Comparison of ENCODE assay signal across 20 cellular contexts in genomic region chr10:89064764-89065163, GRCh38.
DNase-seq lines count a peak whose midpoint lies in the region; ATAC-seq and TF ChIP-seq lines count a peak whose summit lies in the region.
"Had no signal": no experiment of that assay in that cellular context is flagged by ENCODE, and none has a peak within 500 bp of the region (broad histone marks: within the 10 kb centered on the region; RNA-seq: fewer than 3 reads in every experiment).

No MANE protein-coding gene starts in this region.

- in situ Hi-C loops in gastrocnemius medialis (cut with MboI; ENCODE audit: low sequenced_read_pairs in 4 of 4) = no loop called here

- H3K9me3 ChIP-seq in esophagus muscularis mucosa (no peaks in the 10 kb centered on the region), right atrium auricular region (no peaks in the 10 kb centered on the region), gastrocnemius medialis (no peaks in the 10 kb centered on the region)
- H3K9me3 ChIP-seq: SJCRH30 had no signal

- H3K4me3 ChIP-seq in AG10803 (ENCODE audit: low read length) = no peak overlapping the region
- H3K4me3 ChIP-seq in esophagus muscularis mucosa = peak overlapping the region in 1 of 4 donors; percentile 9
- no peak overlapping the region for H3K4me3 ChIP-seq in right atrium auricular region
- H3K4me3 ChIP-seq in gastrocnemius medialis = no peak overlapping the region
- H3K4me3 ChIP-seq: GM12878, SJCRH30 had no signal

- peak overlapping the region; percentile 55 to 66 (median 58) for H3K27ac ChIP-seq in esophagus muscularis mucosa (replicated peaks in 1 of 4)
- H3K27ac ChIP-seq in right atrium auricular region = peak overlapping the region; percentile 5 to 8
- H3K27ac ChIP-seq in gastrocnemius medialis = peak overlapping the region in 3 of 4 donors; percentile 7 to 23 (median 16)
- H3K27ac ChIP-seq: C4-2B, SJCRH30, VCaP had no signal

- peak; percentile 31 for DNase-seq in AG10803 (ENCODE audit: low read depth)
- no peak for DNase-seq in esophagus muscularis mucosa (ENCODE audit: extremely low spot score)
- DNase-seq in right atrium auricular region (ENCODE audit: low spot score) = no peak
- DNase-seq in gastrocnemius medialis = no peak
- DNase-seq: activated T-cell treated with anti-CD3 and anti-CD28 coated beads, Interleukin-2, amount 50 U/mL, for 48 hours; DMS 273 treated with DMSO at 0.1 percent for 48 hours; GF-D8; NCI-H1417; NCI-H69; SJCRH30; stimulated activated CD8-positive, alpha-beta memory T cell treated with anti-CD3 and anti-CD28 coated beads, Interleukin-4, amount 100 ng/mL, for 48 hours; T-helper 17 cell had no signal

- H3K36me3 ChIP-seq in esophagus muscularis mucosa (no peaks in the 10 kb centered on the region), right atrium auricular region (no peaks in the 10 kb centered on the region), gastrocnemius medialis (no peaks in the 10 kb centered on the region)
- H3K36me3 ChIP-seq: SJCRH30 had no signal

- intact Hi-C loops in esophagus muscularis mucosa (cut with DNase I) (no loop called here), gastrocnemius medialis (cut with DNase I; ENCODE audit: low total_unique reads) (no loop called here)

- 42% methylated on average over 4 of the region's 4 CpGs for WGBS in esophagus muscularis mucosa

- TF ChIP-seq POLR2A in esophagus muscularis mucosa (IDR thresholded peaks at IDR 0.05; ENCODE audit: low read depth) = no peak
- TF ChIP-seq POLR2A in gastrocnemius medialis (IDR thresholded peaks at IDR 0.05) = no peak

- TF ChIP-seq EP300 in esophagus muscularis mucosa (IDR thresholded peaks at IDR 0.05) = peak; percentile 54

- TF ChIP-seq CTCF in AG10803 (conservative IDR thresholded peaks at IDR 0.05; ENCODE audit: low read length) = no peak
- no peak for TF ChIP-seq CTCF in esophagus muscularis mucosa (IDR thresholded peaks at IDR 0.05)
- TF ChIP-seq CTCF in right atrium auricular region (IDR thresholded peaks at IDR 0.05) = no peak
- TF ChIP-seq CTCF in gastrocnemius medialis (IDR thresholded peaks at IDR 0.05 in 4 of 5, conservative IDR thresholded peaks at IDR 0.05 in 1 of 5) = no peak

- ATAC-seq in gastrocnemius medialis (peak; percentile 45 to 53), HG02970 (IDR thresholded peaks at IDR 0.05; ENCODE audit: low FRiP score, unreplicated experiment) (no peak), HG03565 (IDR thresholded peaks at IDR 0.05; ENCODE audit: unreplicated experiment) (no peak), GM21423 (IDR thresholded peaks at IDR 0.05; ENCODE audit: unreplicated experiment) (no peak), GM19463 (IDR thresholded peaks at IDR 0.05; ENCODE audit: unreplicated experiment) (no peak)
- ATAC-seq: activated naive CD4-positive, alpha-beta T cell treated with anti-CD3 and anti-CD28 coated beads, Interleukin-2, amount 50 U/mL, for 72 hours; GM12878; T-helper 17 cell had no signal

- H3K27me3 ChIP-seq in esophagus muscularis mucosa (no peaks in the 10 kb centered on the region), right atrium auricular region (no peaks in the 10 kb centered on the region), gastrocnemius medialis (no peaks in the 10 kb centered on the region)
- H3K27me3 ChIP-seq: SJCRH30 had no signal

- H3K4me1 ChIP-seq in esophagus muscularis mucosa (peaks cover 14 to 39% (median 33%) of the 10 kb centered on the region in 4 donors), right atrium auricular region (peaks cover 0 to 8% of the 10 kb centered on the region in 2 donors), gastrocnemius medialis (peaks cover 0 to 7% of the 10 kb centered on the region in 2 donors)
- H3K4me1 ChIP-seq: SJCRH30 had no signal

Comparison
In these comparisons a context has a peak if more than half of its experiments do, and no peak if none do; other contexts are left out.
1. H3K27ac ChIP-seq: peak in every context shown above with its lines; median percentile 58 in esophagus muscularis mucosa; 16 in gastrocnemius medialis; 6 in right atrium auricular region.
2. ATAC-seq: peak in gastrocnemius medialis (2 of 2); none in HG02970 (single experiment), HG03565 (single experiment), GM21423 (single experiment) and GM19463 (single experiment).